ENCODE assay signal across 17 cellular contexts in genomic region chr11:66636411-66636810, GRCh38. TPM values are rescaled to one million over a fixed set of nuclear protein-coding genes. Genes with fewer than 3 reads are reported as not detected.
DNase-seq lines count a peak whose midpoint lies in the region; ATAC-seq and TF ChIP-seq lines count a peak whose summit lies in the region.
"Had no signal": no experiment of that assay in that cellular context is flagged by ENCODE, and none has a peak within 500 bp of the region (broad histone marks: within the 10 kb centered on the region; RNA-seq: fewer than 3 reads in every experiment).

No MANE protein-coding gene starts in this region.

- H3K27me3 ChIP-seq in DND-41 (ENCODE audit: insufficient read depth, low read length, poor library complexity) (no peaks in the 10 kb centered on the region), SU-DHL-6 (ENCODE audit: low read length) (no peaks in the 10 kb centered on the region), left ventricle myocardium inferior (ENCODE audit: low read depth) (no peaks in the 10 kb centered on the region), heart left ventricle (no peaks in the 10 kb centered on the region)

- intact Hi-C loops in sciatic nerve (cut with DNase I) (no loop called here), left ventricle myocardium inferior (cut with micrococcal nuclease) (no loop called here), heart left ventricle (cut with DNase I) (loop anchor here in 1 of 10 donors (5.0 kb wide), 1 partner anchor 41 kb away; the partner anchor contains the start of gene RBM4B)

- H4K20me1 ChIP-seq in DND-41 (ENCODE audit: insufficient read depth, low read length) (peaks cover 68% of the 10 kb centered on the region), SU-DHL-6 (ENCODE audit: low read depth, low read length) (peaks cover 20% of the 10 kb centered on the region)

- H3K27ac ChIP-seq in 22Rv1 (peak overlapping the region; percentile 86), DND-41 (ENCODE audit: low read length) (peak overlapping the region; percentile 18; the same call in 1 of the 2 replicates), SU-DHL-6 (ENCODE audit: low read depth, low read length) (peak overlapping the region; percentile 6; the same call in 1 of the 2 replicates), epithelial cell of prostate (peak overlapping the region; percentile 77), left ventricle myocardium inferior (replicated peaks) (no peak overlapping the region), heart left ventricle (no peak overlapping the region)

- H3K79me2 ChIP-seq in DND-41 (ENCODE audit: insufficient read depth, low read length) (peaks cover 97% of the 10 kb centered on the region), SU-DHL-6 (ENCODE audit: insufficient read depth, low read length) (peaks cover 82% of the 10 kb centered on the region)

- H3F3A ChIP-seq in SU-DHL-6 (ENCODE audit: insufficient read depth), result peaks cover 45% of the 10 kb centered on the region

- TF ChIP-seq POLR2A in heart left ventricle (IDR thresholded peaks at IDR 0.05), result no peak

- H3K9ac ChIP-seq in DND-41 (ENCODE audit: low read depth, low read length), result peak overlapping the region; percentile 59; the same call in 1 of the 2 replicates
- H3K9ac ChIP-seq in SU-DHL-6 (ENCODE audit: low read length), result no peak overlapping the region

- peaks cover 62% of the 10 kb centered on the region for H3K4me1 ChIP-seq in DND-41 (ENCODE audit: insufficient read depth, low read length)
- H3K4me1 ChIP-seq in left ventricle myocardium inferior, result peaks cover 60% of the 10 kb centered on the region
- H3K4me1 ChIP-seq in heart left ventricle, result peaks cover 11 to 49% (median 29%) of the 10 kb centered on the region in 12 donors

- ATAC-seq in DND-41 (ENCODE audit: insufficient read depth, low read depth) (no peak), sciatic nerve (no peak), heart left ventricle (no peak)

- H3K36me3 ChIP-seq in DND-41 (ENCODE audit: insufficient read depth, low read length) (peaks cover 65% of the 10 kb centered on the region), SU-DHL-6 (ENCODE audit: low read length) (peaks cover 26% of the 10 kb centered on the region), left ventricle myocardium inferior (peaks cover 23% of the 10 kb centered on the region), heart left ventricle (peaks cover 0 to 52% (median 28%) of the 10 kb centered on the region in 9 donors)

- H3K4me2 ChIP-seq in DND-41 (ENCODE audit: insufficient read depth, low read length) (peak overlapping the region; percentile 32), SU-DHL-6 (ENCODE audit: low read depth, low read length, poor library complexity, severe bottlenecking) (no peak overlapping the region)

- H2AFZ ChIP-seq in DND-41 (ENCODE audit: low read depth, low read length), result no peak overlapping the region
- no peak overlapping the region for H2AFZ ChIP-seq in SU-DHL-6 (ENCODE audit: low read depth, low read length, severe bottlenecking)

- H3K9me2 ChIP-seq in SU-DHL-6 (replicated peaks; ENCODE audit: insufficient read depth, low read length), result no peaks in the 10 kb centered on the region

- no peak overlapping the region for H3K4me3 ChIP-seq in DND-41 (ENCODE audit: low read depth in 1 of 2, low read length in 2 of 2)
- no peak overlapping the region for H3K4me3 ChIP-seq in SU-DHL-6 (ENCODE audit: insufficient read depth, low read length, poor library complexity, severe bottlenecking)
- H3K4me3 ChIP-seq in left ventricle myocardium inferior, result no peak overlapping the region
- no peak overlapping the region for H3K4me3 ChIP-seq in heart left ventricle
- H3K4me3 ChIP-seq: HAP-1 had no signal

- DNase-seq in DND-41 (no peak), epithelial cell of prostate (ENCODE audit: low read depth, low spot score) (no peak), MV-4-11 (lab: John Stamatoyannopoulos, UW) (no peak), sciatic nerve (ENCODE audit: low spot score) (no peak), left ventricle myocardium inferior (no peak), heart left ventricle (no peak)
- DNase-seq: activated CD4-positive, alpha-beta T cell treated with anti-CD3 and anti-CD28 coated beads, Interleukin-2, amount 50 U/mL, for 48 hours; activated naive CD4-positive, alpha-beta T cell; AML-193; DMS153; islet precursor cell; Karpas-422; NCI-H1436 treated with DMSO at 0.1 percent for 48 hours; NCI-H446 had no signal

- WGBS in heart left ventricle, 4 donors, result 71 to 82% (median 82%) methylated on average over 3 of the region's 3 CpGs

- TF ChIP-seq CTCF in 22Rv1 (IDR thresholded peaks at IDR 0.05), result no peak
- no peak for TF ChIP-seq CTCF in DND-41 (IDR thresholded peaks at IDR 0.05; ENCODE audit: borderline replicate concordance, extremely low read depth, low read length, poor library complexity, severe bottlenecking)
- no peak for TF ChIP-seq CTCF in SU-DHL-6 (IDR thresholded peaks at IDR 0.05; ENCODE audit: insufficient read depth, low read length, poor library complexity, severe bottlenecking)
- TF ChIP-seq CTCF in left ventricle myocardium inferior (IDR thresholded peaks at IDR 0.05; ENCODE audit: borderline replicate concordance), result no peak
- no peak for TF ChIP-seq CTCF in heart left ventricle (IDR thresholded peaks at IDR 0.05)

- no peaks in the 10 kb centered on the region for H3K9me3 ChIP-seq in DND-41 (ENCODE audit: insufficient read depth, low read length, severe bottlenecking)
- no peaks in the 10 kb centered on the region for H3K9me3 ChIP-seq in SU-DHL-6 (ENCODE audit: insufficient read depth, low read length)
- H3K9me3 ChIP-seq in left ventricle myocardium inferior (replicated peaks), result no peaks in the 10 kb centered on the region
- H3K9me3 ChIP-seq in heart left ventricle, result no peaks in the 10 kb centered on the region
- H3K9me3 ChIP-seq: HAP-1 had no signal

RNA-seq across cellular contexts. Expression of gene RBM4, which starts 2.1 kb away (rescaled TPM):
- total RNA-seq in sciatic nerve, result 88.6 TPM
- total RNA-seq in left ventricle myocardium inferior, result 57.1 TPM
- total RNA-seq in heart left ventricle, result 10 to 100 TPM; 46.4 to 89.4 (median 56.6) TPM
- polyA plus RNA-seq in heart left ventricle, result 10 to 100 TPM; 46.8 to 61.6 TPM

RNA-seq across cellular contexts. Expression of gene RBM14, which starts 20.0 kb away (rescaled TPM):
- total RNA-seq in sciatic nerve, result 61.1 TPM
- 37.9 TPM for total RNA-seq in left ventricle myocardium inferior
- total RNA-seq in heart left ventricle, result 10 to 100 TPM; 20.3 to 40.0 (median 30.6) TPM
- 10 to 100 TPM; 17.4 to 34.3 TPM for polyA plus RNA-seq in heart left ventricle

RNA-seq across cellular contexts. Expression of gene RBM4B, which starts 41.3 kb away (rescaled TPM):
- total RNA-seq in sciatic nerve (23.7 TPM), left ventricle myocardium inferior (11.8 TPM), heart left ventricle (10 to 100 TPM in 4 of 9 donors, 1 to 10 TPM in 5; 8.4 to 13.3 (median 10.0) TPM)
- 1 to 10 TPM; 7.0 to 8.9 TPM for polyA plus RNA-seq in heart left ventricle

RNA-seq across cellular contexts. Expression of gene CCS, which starts 43.4 kb away (rescaled TPM):
- total RNA-seq in sciatic nerve (48.8 TPM), left ventricle myocardium inferior (25.3 TPM), heart left ventricle (10 to 100 TPM; 13.9 to 26.7 (median 19.1) TPM)
- 10 to 100 TPM; 20.2 to 41.1 TPM for polyA plus RNA-seq in heart left ventricle

RNA-seq across cellular contexts. Expression of gene CCDC87, which starts 43.5 kb away (rescaled TPM):
- total RNA-seq in sciatic nerve (0.22 TPM), left ventricle myocardium inferior (0.41 TPM), heart left ventricle (under 1 TPM; 0.14 to 0.63 (median 0.36) TPM)
- under 1 TPM; 0.15 to 0.18 TPM for polyA plus RNA-seq in heart left ventricle

Comparison
In these comparisons a context has a peak if more than half of its experiments do, and no peak if none do; other contexts are left out.
1. H3K27ac ChIP-seq: peak in 22Rv1 (single experiment), DND-41 (single experiment), SU-DHL-6 (single experiment) and epithelial cell of prostate (single experiment); none in left ventricle myocardium inferior (single experiment) and heart left ventricle (0 of 12).